ENCODE assay signal across 8 cellular contexts in genomic region chr16:2631203-2631602, GRCh38. TPM values are rescaled to one million over a fixed set of nuclear protein-coding genes. Genes with fewer than 3 reads are reported as not detected.
DNase-seq lines count a peak whose midpoint lies in the region; ATAC-seq, FAIRE-seq and TF ChIP-seq lines count a peak whose summit lies in the region.
"Not testable (repeated sequence)": the region's sequence is repeated elsewhere in the genome, so short reads cannot be mapped to it uniquely, and the experiment has no call there.

No MANE protein-coding gene starts in this region.

- not testable (repeated sequence) for TF ChIP-seq POLR2A in body of pancreas (IDR thresholded peaks at IDR 0.05); right lobe of liver (IDR thresholded peaks at IDR 0.05)

- not testable (repeated sequence) for H2AFZ ChIP-seq in OCI-LY7 (ENCODE audit: low read length)

- CTCF ChIA-PET in OCI-LY7 (lab: Charles Lee; ENCODE audit: unreplicated experiment): not testable (repeated sequence)

- H3K9me2 ChIP-seq in OCI-LY7 (ENCODE audit: insufficient read depth, low read length): not testable (repeated sequence)

- H3K27me3 ChIP-seq in body of pancreas; right lobe of liver; psoas muscle (ENCODE audit: insufficient read depth in 3 of 3, low read length in 2 of 3): not testable (repeated sequence)

- H3K4me3 ChIP-seq in OCI-LY7 (ENCODE audit: low read depth, low read length, poor library complexity, severe bottlenecking); body of pancreas; kidney (ENCODE audit: low read length in 2 of 2); right lobe of liver; psoas muscle: not testable (repeated sequence)

- ATAC-seq in GM18907 (IDR thresholded peaks at IDR 0.05; ENCODE audit: unreplicated experiment) (peak; percentile 56), GM21423 (IDR thresholded peaks at IDR 0.05; ENCODE audit: unreplicated experiment) (peak; percentile 62), body of pancreas (peak; percentile 62), right lobe of liver (peak; percentile 90 to 92 (median 92)), psoas muscle (peak; percentile 90 to 92 (median 91))

- not testable (repeated sequence) for H3K4me2 ChIP-seq in OCI-LY7 (ENCODE audit: low read length)

- not testable (repeated sequence) for H4K20me1 ChIP-seq in OCI-LY7 (ENCODE audit: insufficient read depth, low read length)

- TSS peak; percentile 17 for BruUV-seq in OCI-LY7 (replicated peaks; lab: Mats Ljungman, UMichigan)

- FAIRE-seq in kidney (lab: Jason Lieb, UNC) (peak; percentile 50), urothelium cell line (lab: Jason Lieb, UNC) (peak; percentile 35)

- DNase-seq in OCI-LY7 (ENCODE audit: low spot score); body of pancreas; kidney; right lobe of liver; psoas muscle; urothelium cell line (ENCODE audit: low spot score): not testable (repeated sequence)

- not testable (repeated sequence) for H3K9me3 ChIP-seq in OCI-LY7 (ENCODE audit: low read length); body of pancreas; kidney (ENCODE audit: control insufficient read depth in 1 of 2, low read length in 2 of 2); right lobe of liver; psoas muscle

- not testable (repeated sequence) for H3K4me1 ChIP-seq in OCI-LY7 (ENCODE audit: insufficient read depth, low read length, poor library complexity, severe bottlenecking); body of pancreas; kidney (ENCODE audit: control insufficient read depth in 1 of 2, insufficient read depth in 1 of 2, low read depth in 1 of 2, low read length in 2 of 2); right lobe of liver; psoas muscle

- not testable (repeated sequence) for H3K27ac ChIP-seq in OCI-LY7 (ENCODE audit: low read depth, low read length, poor library complexity, severe bottlenecking); body of pancreas; kidney (ENCODE audit: low read depth in 2 of 2, low read length in 2 of 2); right lobe of liver; psoas muscle

- intact Hi-C loops in OCI-LY7 (cut with micrococcal nuclease; ENCODE audit: unreplicated experiment); body of pancreas (cut with DNase I); kidney (cut with DNase I); right lobe of liver (cut with DNase I); psoas muscle (cut with DNase I): not testable (repeated sequence)

- H3K36me3 ChIP-seq in OCI-LY7 (ENCODE audit: insufficient read depth, low read length); body of pancreas (replicated peaks in 1 of 2; ENCODE audit: insufficient read depth in 1 of 2, low read depth in 2 of 2); kidney (ENCODE audit: control insufficient read depth in 1 of 2, insufficient read depth in 2 of 2, low read length in 2 of 2); right lobe of liver; psoas muscle (ENCODE audit: insufficient read depth in 1 of 2, low read depth in 1 of 2): not testable (repeated sequence)

- no CpG with 5 or more reads among the region's 11 CpGs for WGBS in body of pancreas, 2 donors
- WGBS in right lobe of liver (ENCODE audit: insufficient coverage, low coverage, low lambda C conversion rate, missing lambda C conversion rate): no CpG with 5 or more reads among the region's 11 CpGs
- no CpG with 5 or more reads among the region's 11 CpGs for WGBS in psoas muscle, 3 donors

- POLR2A ChIA-PET in OCI-LY7 (lab: Charles Lee): not testable (repeated sequence)

- not testable (repeated sequence) for H3K9ac ChIP-seq in kidney (ENCODE audit: low read length in 2 of 2)

- H3K79me2 ChIP-seq in OCI-LY7 (ENCODE audit: insufficient read depth, low read depth, low read length): not testable (repeated sequence)

- TF ChIP-seq CTCF in OCI-LY7 (conservative IDR thresholded peaks at IDR 0.05; ENCODE audit: low read length); body of pancreas (IDR thresholded peaks at IDR 0.05); kidney (IDR thresholded peaks at IDR 0.05; ENCODE audit: borderline replicate concordance, extremely low read depth, insufficient read depth); right lobe of liver (IDR thresholded peaks at IDR 0.05); psoas muscle (IDR thresholded peaks at IDR 0.05): not testable (repeated sequence)

RNA-seq across cellular contexts. Expression of gene KCTD5, which starts 51.1 kb away (rescaled TPM):
- total RNA-seq in OCI-LY7 (2014; rRNA removed; shearing (Covaris generic)): 18.9 and 34.6 TPM in 2 replicates
- total RNA-seq in OCI-LY7 (2022) (25.2 and 25.8 TPM in 2 replicates), body of pancreas (1 to 10 TPM; 6.2 to 7.3 TPM), kidney (19.9 TPM), right lobe of liver (10 to 100 TPM in 4 of 6 experiments, 1 to 10 TPM in 2; 7.3 to 22.8 (median 11.1) TPM), psoas muscle (10 to 100 TPM in 3 of 4 donors, 1 to 10 TPM in 1; 9.1 to 18.0 (median 16.7) TPM)
- polyA plus RNA-seq in kidney (ENCODE audit: insufficient read depth, low read depth, low replicate concordance) (12.8 TPM), psoas muscle (10 to 100 TPM; 10.8 to 65.8 (median 24.1) TPM)
